ENCODE assay signal across 1 cellular context in genomic region chr1:245987222-245987545, GRCh38.
TF ChIP-seq lines count a peak whose summit lies in the region.

No MANE protein-coding gene starts in this region.

TF ChIP-seq in HEK293T, 16 proteins besides CTCF, POLR2A, EP300 and RAD21 (continued from another document):
- TF ChIP-seq CTBP1 (IDR thresholded peaks at IDR 0.05; ENCODE audit: borderline replicate concordance) = no peak
- TF ChIP-seq L3MBTL2 (conservative IDR thresholded peaks at IDR 0.05) = no peak
- TF ChIP-seq HDGF (IDR thresholded peaks at IDR 0.05; ENCODE audit: borderline replicate concordance) = no peak
- no peak for TF ChIP-seq FOXA1 (IDR thresholded peaks at IDR 0.05)
- TF ChIP-seq PKNOX1 (IDR thresholded peaks at IDR 0.05) = no peak
- TF ChIP-seq LEF1 (IDR thresholded peaks at IDR 0.05; ENCODE audit: borderline replicate concordance) = no peak
